In genomic region chr4:139668036-139668435, GRCh38 we compare ENCODE assay signal across 25 cellular contexts. TPM values are rescaled to one million over a fixed set of nuclear protein-coding genes. Genes with fewer than 3 reads are reported as not detected.
DNase-seq lines count a peak whose midpoint lies in the region; ATAC-seq and TF ChIP-seq lines count a peak whose summit lies in the region.
"Had no signal": no experiment of that assay in that cellular context is flagged by ENCODE, and none has a peak within 500 bp of the region (broad histone marks: within the 10 kb centered on the region; RNA-seq: fewer than 3 reads in every experiment).

No MANE protein-coding gene starts in this region.

- no peak overlapping the region for H3K4me3 Mint-ChIP-seq in stimulated activated naive CD8-positive, alpha-beta T cell treated with anti-CD3 and anti-CD28 coated beads, Interleukin-15, amount 100 ng/mL, for 72 hours
- H3K4me3 Mint-ChIP-seq: activated naive CD4-positive, alpha-beta T cell treated with anti-CD3 and anti-CD28 coated beads for 36 hours; HFFc6; T-helper 17 cell had no signal

- H3K27ac ChIP-seq in DND-41 (ENCODE audit: low read length) (no peak overlapping the region), Peyer's patch (peak overlapping the region in 3 of 4 donors; percentile 63 to 87 (median 66)), hepatocyte (peak overlapping the region; percentile 95), prostate gland (peak overlapping the region; percentile 87 to 91), SJCRH30 (no peak overlapping the region), PC-3 (ENCODE audit: low read length) (no peak overlapping the region)

- peak overlapping the region in 1 of 2 donors; percentile 71 for H3K27ac Mint-ChIP-seq in stimulated activated naive CD8-positive, alpha-beta T cell treated with anti-CD3 and anti-CD28 coated beads, Interleukin-15, amount 100 ng/mL, for 72 hours
- H3K27ac Mint-ChIP-seq: activated naive CD4-positive, alpha-beta T cell treated with anti-CD3 and anti-CD28 coated beads for 36 hours; HFFc6; T-helper 17 cell had no signal

- intact Hi-C loops in prostate gland (cut with DNase I) (loop anchor here (5.0 to 10.0 kb wide), 4 partner anchors 64 to 584 kb away; partner anchors contain the start of gene MAML3), PC-3 (cut with micrococcal nuclease) (no loop called here)

- no peaks in the 10 kb centered on the region for H4K20me1 ChIP-seq in DND-41 (ENCODE audit: insufficient read depth, low read length)
- no peaks in the 10 kb centered on the region for H4K20me1 ChIP-seq in hepatocyte (ENCODE audit: insufficient read depth, poor library complexity, severe bottlenecking)
- no peaks in the 10 kb centered on the region for H4K20me1 ChIP-seq in PC-3 (ENCODE audit: low read length)

- H3K9ac ChIP-seq in DND-41 (ENCODE audit: low read depth, low read length) (no peak overlapping the region), PC-3 (ENCODE audit: low read length) (no peak overlapping the region)
- H3K9ac ChIP-seq: SK-N-SH had no signal

- H3K4me2 ChIP-seq in DND-41 (ENCODE audit: insufficient read depth, low read length) (0 out of 2 replicates have a peak overlapping the region, but pooled peaks have one; percentile 64), hepatocyte (peak overlapping the region; percentile 74), PC-3 (ENCODE audit: low read length) (no peak overlapping the region)
- H3K4me2 ChIP-seq: SK-N-SH had no signal

- peaks cover 32% of the 10 kb centered on the region for H3K4me1 ChIP-seq in DND-41 (ENCODE audit: insufficient read depth, low read length)
- peaks cover 0 to 18% (median 3%) of the 10 kb centered on the region in 4 donors for H3K4me1 ChIP-seq in Peyer's patch
- peaks cover 55% of the 10 kb centered on the region for H3K4me1 ChIP-seq in hepatocyte (ENCODE audit: insufficient read depth)
- H3K4me1 ChIP-seq in prostate gland (replicated peaks) = peaks cover 7% of the 10 kb centered on the region
- peaks cover 4% of the 10 kb centered on the region; the same call in 1 of the 2 replicates for H3K4me1 ChIP-seq in SJCRH30
- peaks cover 16% of the 10 kb centered on the region for H3K4me1 ChIP-seq in PC-3 (ENCODE audit: insufficient read depth, low read length)

- ATAC-seq in DND-41 (ENCODE audit: insufficient read depth, low read depth) (no peak), PC-3 (no peak)
- ATAC-seq in stimulated activated naive CD8-positive, alpha-beta T cell treated with anti-CD3 and anti-CD28 coated beads, Interleukin-15, amount 100 ng/mL, for 72 hours = no peak
- ATAC-seq: stimulated activated naive CD8-positive, alpha-beta T cell treated with anti-CD3 and anti-CD28 coated beads, Interleukin-15, Interleukin-2, amounts not matched to agents 100 U/mL and 50 U/mL, for 24 hours; T-helper 17 cell had no signal

- H3K27me3 Mint-ChIP-seq in stimulated activated naive CD8-positive, alpha-beta T cell treated with anti-CD3 and anti-CD28 coated beads, Interleukin-15, amount 100 ng/mL, for 72 hours = peaks cover 29% of the 10 kb centered on the region
- H3K27me3 Mint-ChIP-seq: T-helper 17 cell had no signal

- no peak for DNase-seq in DND-41
- DNase-seq in Peyer's patch = no peak
- DNase-seq in hepatocyte (ENCODE audit: low spot score) = no peak
- DNase-seq in prostate gland (ENCODE audit: low spot score) = no peak
- no peak for DNase-seq in SJCRH30
- no peak for DNase-seq in stimulated activated naive CD8-positive, alpha-beta T cell treated with anti-CD3 and anti-CD28 coated beads, Interleukin-15, amount 100 ng/mL, for 72 hours
- no peak for DNase-seq in PC-3
- DNase-seq in stimulated activated CD4-positive, alpha-beta T cell treated with anti-CD3 and anti-CD28 coated beads, Interleukin-1b, Interleukin-23, amount 100 ng/mL, for 48 hours = no peak
- DNase-seq: activated CD4-positive, alpha-beta T cell treated with anti-CD3 and anti-CD28 coated beads for 48 hours; activated naive CD4-positive, alpha-beta T cell treated with anti-CD3 and anti-CD28 coated beads for 36 hours; activated T-cell treated with anti-CD3 and anti-CD28 coated beads, Interleukin-2, amount 50 U/mL, for 48 hours; amniotic stem cell; cortex of kidney; HFFc6; MM.1S; NCI-H1436; NCI-H2171; NCI-H524; RPMI8226; SK-N-SH; stimulated activated naive CD8-positive, alpha-beta T cell treated with anti-CD3 and anti-CD28 coated beads, Interleukin-15, Interleukin-2, amounts not matched to agents 100 U/mL and 50 U/mL, for 24 hours; T-helper 17 cell; thyroid gland had no signal

- WGBS in hepatocyte (ENCODE audit: low lambda C conversion rate, missing lambda C conversion rate) = 41% methylated on average over 2 of the region's 2 CpGs
- 48% methylated on average over 2 of the region's 2 CpGs for WGBS in prostate gland

- no TSS peak for BruUV-seq in PC-3 (replicated peaks; lab: Mats Ljungman, UMichigan)

- peaks cover 16% of the 10 kb centered on the region for H3K79me2 ChIP-seq in DND-41 (ENCODE audit: insufficient read depth, low read length)
- H3K79me2 ChIP-seq in hepatocyte = peaks cover 59% of the 10 kb centered on the region
- H3K79me2 ChIP-seq in PC-3 (ENCODE audit: low read length) = peaks cover 40% of the 10 kb centered on the region

- CTCF ChIA-PET in PC-3 (lab: Charles Lee) = no interaction called here

- H3K4me3 ChIP-seq in DND-41 (ENCODE audit: low read depth in 1 of 2, low read length in 2 of 2) (no peak overlapping the region), Peyer's patch (peak overlapping the region in 2 of 4 donors; percentile 58 to 85), hepatocyte (no peak overlapping the region), prostate gland (no peak overlapping the region), SJCRH30 (no peak overlapping the region), PC-3 (ENCODE audit: low read length) (no peak overlapping the region)
- H3K4me3 ChIP-seq: thyroid gland had no signal

- POLR2A ChIA-PET in PC-3 (lab: Charles Lee; ENCODE audit: unreplicated experiment) = no interaction called here

- H3K36me3 ChIP-seq in DND-41 (ENCODE audit: insufficient read depth, low read length) (no peaks in the 10 kb centered on the region), Peyer's patch (no peaks in the 10 kb centered on the region), hepatocyte (replicated peaks; ENCODE audit: insufficient read depth, low read depth) (no peaks in the 10 kb centered on the region), prostate gland (no peaks in the 10 kb centered on the region), SJCRH30 (no peaks in the 10 kb centered on the region), PC-3 (ENCODE audit: low read depth, low read length) (no peaks in the 10 kb centered on the region)
- H3K36me3 ChIP-seq: thyroid gland had no signal

- TF ChIP-seq CTCF in DND-41 (IDR thresholded peaks at IDR 0.05; ENCODE audit: borderline replicate concordance, extremely low read depth, low read length, poor library complexity, severe bottlenecking) (no peak), Peyer's patch (IDR thresholded peaks at IDR 0.05) (no peak), hepatocyte (IDR thresholded peaks at IDR 0.05; ENCODE audit: poor library complexity) (no peak), prostate gland (IDR thresholded peaks at IDR 0.05) (no peak), PC-3 (conservative IDR thresholded peaks at IDR 0.05; ENCODE audit: low read depth, low read length) (no peak)

- H3K9me2 ChIP-seq in hepatocyte (replicated peaks; ENCODE audit: insufficient read depth) = no peaks in the 10 kb centered on the region
- no peaks in the 10 kb centered on the region for H3K9me2 ChIP-seq in PC-3 (replicated peaks; ENCODE audit: low read length)
- H3K9me2 ChIP-seq: SK-N-SH had no signal

- H3K27me3 ChIP-seq in DND-41 (ENCODE audit: insufficient read depth, low read length, poor library complexity) (no peaks in the 10 kb centered on the region), Peyer's patch (no peaks in the 10 kb centered on the region), hepatocyte (no peaks in the 10 kb centered on the region), prostate gland (replicated peaks; ENCODE audit: insufficient read depth) (no peaks in the 10 kb centered on the region), SJCRH30 (no peaks in the 10 kb centered on the region), PC-3 (ENCODE audit: low read length) (no peaks in the 10 kb centered on the region)
- H3K27me3 ChIP-seq: right atrium auricular region, thyroid gland had no signal

- no peaks in the 10 kb centered on the region for H3K9me3 ChIP-seq in DND-41 (ENCODE audit: insufficient read depth, low read length, severe bottlenecking)
- no peaks in the 10 kb centered on the region for H3K9me3 ChIP-seq in Peyer's patch
- no peaks in the 10 kb centered on the region for H3K9me3 ChIP-seq in hepatocyte (ENCODE audit: low read depth)
- no peaks in the 10 kb centered on the region for H3K9me3 ChIP-seq in prostate gland
- no peaks in the 10 kb centered on the region for H3K9me3 ChIP-seq in SJCRH30 (replicated peaks)
- no peaks in the 10 kb centered on the region for H3K9me3 ChIP-seq in PC-3 (ENCODE audit: low read length)
- H3K9me3 ChIP-seq: right atrium auricular region, SK-N-SH, thyroid gland had no signal

- peaks cover 29% of the 10 kb centered on the region for H3K4me1 Mint-ChIP-seq in stimulated activated naive CD8-positive, alpha-beta T cell treated with anti-CD3 and anti-CD28 coated beads, Interleukin-15, amount 100 ng/mL, for 72 hours

- no peaks in the 10 kb centered on the region for H3F3A ChIP-seq in PC-3 (ENCODE audit: low read length, unreplicated experiment)

- no peaks in the 10 kb centered on the region for H3K9me3 Mint-ChIP-seq in stimulated activated naive CD8-positive, alpha-beta T cell treated with anti-CD3 and anti-CD28 coated beads, Interleukin-15, amount 100 ng/mL, for 72 hours
- H3K9me3 Mint-ChIP-seq: activated naive CD4-positive, alpha-beta T cell treated with anti-CD3 and anti-CD28 coated beads for 36 hours; CD14-positive monocyte; HFFc6 had no signal

- H2AFZ ChIP-seq in DND-41 (ENCODE audit: low read depth, low read length) = no peak overlapping the region
- H2AFZ ChIP-seq in hepatocyte = no peak overlapping the region
- no peak overlapping the region for H2AFZ ChIP-seq in PC-3 (ENCODE audit: low read length)

- no peak for TF ChIP-seq POLR2A in Peyer's patch (IDR thresholded peaks at IDR 0.05)
- TF ChIP-seq POLR2A in prostate gland (IDR thresholded peaks at IDR 0.05) = no peak

RNA-seq across cellular contexts. Expression of gene MGST2, which starts 2.4 kb away (rescaled TPM):
- total RNA-seq in Peyer's patch (100 to 1,000 TPM in 1 of 4 donors, 10 to 100 TPM in 3; 21.5 to 137 (median 83.4) TPM), hepatocyte (82.4 and 88.5 TPM in 2 replicates), prostate gland (100 to 1,000 TPM; 101 to 135 TPM), PC-3 (2014; rRNA removed) (31.6 and 39.0 TPM in 2 replicates)
- 97.9 and 108 TPM in 2 replicates for polyA plus RNA-seq in hepatocyte
- total RNA-seq in SJCRH30 (2014; rRNA removed; shearing (Covaris generic)) = 27.2 and 31.2 TPM in 2 replicates

Comparison
In these comparisons a context has a peak if more than half of its experiments do, and no peak if none do; other contexts are left out.
1. H3K27ac ChIP-seq: peak in Peyer's patch (3 of 4), hepatocyte (single experiment) and prostate gland (2 of 2); none in DND-41 (single experiment), SJCRH30 (single experiment) and PC-3 (single experiment).